Comparison of ENCODE assay signal across 25 cellular contexts in the genomic region with DNA sequence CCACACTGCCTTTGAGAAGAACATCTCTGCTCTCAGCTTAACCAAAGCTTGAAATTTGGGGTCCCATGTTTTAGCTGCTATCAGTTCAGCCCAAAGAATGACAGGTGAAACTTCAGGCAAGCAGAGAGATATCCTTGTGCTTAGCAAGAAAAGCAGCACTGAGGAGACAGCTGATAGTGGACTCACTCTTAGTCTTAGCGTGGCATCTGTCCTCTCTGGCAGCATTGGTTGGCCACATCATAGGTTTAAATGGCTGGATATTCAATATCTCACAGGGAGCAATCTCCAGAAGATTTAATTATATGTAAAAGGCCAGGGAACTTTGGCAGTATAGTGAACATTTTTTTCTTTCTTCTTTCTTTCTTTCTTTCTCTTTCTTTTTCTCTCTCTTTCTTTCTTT.
DNase-seq lines count a peak whose midpoint lies in the region; ATAC-seq, FAIRE-seq and TF ChIP-seq lines count a peak whose summit lies in the region.
"Had no signal": no experiment of that assay in that cellular context is flagged by ENCODE, and none has a peak within 500 bp of the region (broad histone marks: within the 10 kb centered on the region; RNA-seq: fewer than 3 reads in every experiment).

No MANE protein-coding gene starts in this region.

- no peak overlapping the region for H3K4ac ChIP-seq in H9 (ENCODE audit: low read depth, low read length)

- H3K27ac ChIP-seq in H9 (ENCODE audit: insufficient read length, low read depth, low read length) = no peak overlapping the region
- H3K27ac ChIP-seq in body of pancreas = peak overlapping the region in 3 of 4 donors; percentile 3 to 51 (median 43)
- peak overlapping the region; percentile 82 for H3K27ac ChIP-seq in keratinocyte (ENCODE audit: control insufficient read depth, insufficient read depth, low read length)
- H3K27ac ChIP-seq in temporal lobe (ENCODE audit: low read depth, low read length) = peak overlapping the region; percentile 0
- no peak overlapping the region for H3K27ac ChIP-seq in CD8-positive, alpha-beta memory T cell (ENCODE audit: low read depth, low read length)
- H3K27ac ChIP-seq in effector memory CD4-positive, alpha-beta T cell (ENCODE audit: insufficient read depth, low read length, poor library complexity, severe bottlenecking) = no peak overlapping the region
- H3K27ac ChIP-seq: ascending aorta, BLaER1, gastroesophageal sphincter had no signal

- no peak overlapping the region for H2BK12ac ChIP-seq in H9 (ENCODE audit: insufficient read length, low read depth, low read length)

- no peaks in the 10 kb centered on the region for H3K27me3 ChIP-seq in H9 (ENCODE audit: insufficient read depth, low read length)
- no peaks in the 10 kb centered on the region for H3K27me3 ChIP-seq in body of pancreas
- H3K27me3 ChIP-seq in keratinocyte (ENCODE audit: control insufficient read depth, extremely low read depth, insufficient read depth, low read length) = no peaks in the 10 kb centered on the region
- H3K27me3 ChIP-seq in CD8-positive, alpha-beta memory T cell (ENCODE audit: insufficient read depth, low read length, poor library complexity, severe bottlenecking) = no peaks in the 10 kb centered on the region
- H3K27me3 ChIP-seq in effector memory CD4-positive, alpha-beta T cell (replicated peaks; ENCODE audit: control insufficient read depth, insufficient read depth, low read length, poor library complexity, severe bottlenecking) = no peaks in the 10 kb centered on the region
- H3K27me3 ChIP-seq: ascending aorta, BLaER1, gastroesophageal sphincter, tibial nerve had no signal

- no peak overlapping the region for H3K23ac ChIP-seq in H9 (ENCODE audit: insufficient read length, low read depth, low read length)

- H3K18ac ChIP-seq in H9 (ENCODE audit: insufficient read length, low read depth, low read length) = no peak overlapping the region

- no peaks in the 10 kb centered on the region for H3K36me3 ChIP-seq in body of pancreas (replicated peaks in 1 of 2; ENCODE audit: insufficient read depth in 1 of 2, low read depth in 2 of 2)
- no peaks in the 10 kb centered on the region for H3K36me3 ChIP-seq in keratinocyte (ENCODE audit: control insufficient read depth in 2 of 2, extremely low read depth in 1 of 2, insufficient read depth in 2 of 2, low read length in 2 of 2)
- no peaks in the 10 kb centered on the region for H3K36me3 ChIP-seq in CD8-positive, alpha-beta memory T cell (ENCODE audit: insufficient read depth, low read length)
- no peaks in the 10 kb centered on the region for H3K36me3 ChIP-seq in effector memory CD4-positive, alpha-beta T cell (ENCODE audit: control insufficient read depth, insufficient read depth, low read length)
- H3K36me3 ChIP-seq: ascending aorta, BLaER1, gastroesophageal sphincter, HAP-1, tibial nerve had no signal

- H4K5ac ChIP-seq in H9 (ENCODE audit: insufficient read length, low read depth, low read length) = no peak overlapping the region

- no CpG with 5 or more reads among the region's 1 CpG for WGBS in H9 (ENCODE audit: extremely low coverage, insufficient read length, low lambda C conversion rate)
- 65 to 75% methylated on average over 1 of the region's 1 CpG for WGBS in body of pancreas, 2 donors

- H3K79me2 ChIP-seq in H9 (ENCODE audit: insufficient read depth, low read length) (no peaks in the 10 kb centered on the region), keratinocyte (ENCODE audit: control insufficient read depth, insufficient read depth, low read length) (no peaks in the 10 kb centered on the region)

- H4K91ac ChIP-seq in H9 (ENCODE audit: insufficient read length, low read depth, low read length) = no peak overlapping the region

- no peak for FAIRE-seq in keratinocyte (lab: Jason Lieb, UNC)

- no peak overlapping the region for H2BK15ac ChIP-seq in H9 (ENCODE audit: low read depth, low read length)

- no peaks in the 10 kb centered on the region for H3K23me2 ChIP-seq in H9 (ENCODE audit: insufficient read length, low read depth, low read length, poor library complexity, severe bottlenecking)

- H3K9ac ChIP-seq in H9 (ENCODE audit: extremely low read depth, insufficient read length, low read length) = no peak overlapping the region
- H3K9ac ChIP-seq in keratinocyte (ENCODE audit: control insufficient read depth, extremely low read depth, insufficient read depth, low read length) = peak overlapping the region; percentile 13
- H3K9ac ChIP-seq: BLaER1 had no signal

- H3K4me2 ChIP-seq in H9 (ENCODE audit: insufficient read depth, insufficient read length, low read length) = no peak overlapping the region
- no peak overlapping the region for H3K4me2 ChIP-seq in keratinocyte (ENCODE audit: control insufficient read depth, extremely low read depth, insufficient read depth, low read depth, low read length)
- H3K4me2 ChIP-seq: BLaER1 had no signal

- peaks cover 17 to 18% of the 10 kb centered on the region in 2 experiments for H3K4me1 Mint-ChIP-seq in H9
- H3K4me1 Mint-ChIP-seq in CD8-positive, alpha-beta memory T cell = peaks cover 0 to 3% (median 0%) of the 10 kb centered on the region in 3 donors

- H3K14ac ChIP-seq in H9 (ENCODE audit: insufficient read depth, low read length) = no peak overlapping the region

- intact Hi-C loops in body of pancreas (cut with DNase I) = no loop called here

- no peaks in the 10 kb centered on the region for H3K27me3 Mint-ChIP-seq in H9 (ENCODE audit: low read depth)
- H3K27me3 Mint-ChIP-seq in CD8-positive, alpha-beta memory T cell = no peaks in the 10 kb centered on the region
- H3K27me3 Mint-ChIP-seq: activated CD4-positive, alpha-beta memory T cell treated with anti-CD3 and anti-CD28 coated beads for 36 hours; T-helper 17 cell had no signal

- no peak overlapping the region for H3K27ac Mint-ChIP-seq in H9
- H3K27ac Mint-ChIP-seq in CD8-positive, alpha-beta memory T cell = peak overlapping the region in 1 of 8 donors; percentile 23
- H3K27ac Mint-ChIP-seq: activated CD4-positive, alpha-beta memory T cell treated with anti-CD3 and anti-CD28 coated beads for 36 hours; activated T-cell treated with anti-CD3 and anti-CD28 coated beads, Interleukin-2, amount 50 U/mL, for 72 hours; T-helper 17 cell had no signal

- H3K4me3 Mint-ChIP-seq in H9 = no peak overlapping the region
- no peak overlapping the region for H3K4me3 Mint-ChIP-seq in CD8-positive, alpha-beta memory T cell
- H3K4me3 Mint-ChIP-seq: activated CD4-positive, alpha-beta memory T cell treated with anti-CD3 and anti-CD28 coated beads for 36 hours; activated T-cell treated with anti-CD3 and anti-CD28 coated beads, Interleukin-2, amount 50 U/mL, for 72 hours; T-helper 17 cell had no signal

- H2BK120ac ChIP-seq in H9 (ENCODE audit: low read depth, low read length, poor library complexity, severe bottlenecking) = no peak overlapping the region

- H4K20me1 ChIP-seq in H9 (ENCODE audit: control insufficient read depth, insufficient read depth, insufficient read length) (no peaks in the 10 kb centered on the region), keratinocyte (ENCODE audit: control insufficient read depth, extremely low read depth, insufficient read depth, low read length) (no peaks in the 10 kb centered on the region)
- H4K20me1 ChIP-seq: BLaER1 had no signal

- H3K9me3 ChIP-seq in H9 (ENCODE audit: control insufficient read depth, low read depth, low read length) = no peaks in the 10 kb centered on the region
- no peaks in the 10 kb centered on the region for H3K9me3 ChIP-seq in body of pancreas
- no peaks in the 10 kb centered on the region for H3K9me3 ChIP-seq in keratinocyte (ENCODE audit: control insufficient read depth, low read depth, low read length)
- no peaks in the 10 kb centered on the region for H3K9me3 ChIP-seq in CD8-positive, alpha-beta memory T cell (ENCODE audit: low read length)
- no peaks in the 10 kb centered on the region for H3K9me3 ChIP-seq in effector memory CD4-positive, alpha-beta T cell (ENCODE audit: control insufficient read depth, low read length)
- H3K9me3 ChIP-seq: ascending aorta, gastroesophageal sphincter, HAP-1, tibial nerve had no signal

- no peaks in the 10 kb centered on the region for H3K36me3 Mint-ChIP-seq in H9 (ENCODE audit: insufficient read depth in 1 of 3, low read depth in 3 of 3)
- H3K36me3 Mint-ChIP-seq in CD8-positive, alpha-beta memory T cell = peaks cover 0 to 1% (median 0%) of the 10 kb centered on the region in 3 donors
- H3K36me3 Mint-ChIP-seq: activated CD4-positive, alpha-beta memory T cell treated with anti-CD3 and anti-CD28 coated beads for 36 hours had no signal

- no peak for ATAC-seq in body of pancreas
- ATAC-seq in GM18868 (IDR thresholded peaks at IDR 0.05; ENCODE audit: unreplicated experiment) = no peak
- ATAC-seq: activated T-cell treated with anti-CD3 and anti-CD28 coated beads, Interleukin-2, amount 50 U/mL, for 72 hours; gastroesophageal sphincter; sciatic nerve; T-helper 17 cell had no signal

- H4K8ac ChIP-seq in H9 (replicated peaks; ENCODE audit: insufficient read length, low read depth, low read length) = no peak overlapping the region

- POLR2A ChIA-PET in CD8-positive, alpha-beta memory T cell (lab: Charles Lee) = no interaction called here

- H3K79me1 ChIP-seq in H9 (ENCODE audit: insufficient read depth, low read depth, low read length, poor library complexity, severe bottlenecking) = no peaks in the 10 kb centered on the region

- H3K4me3 ChIP-seq in body of pancreas = no peak overlapping the region
- no peak overlapping the region for H3K4me3 ChIP-seq in keratinocyte (ENCODE audit: control insufficient read depth in 2 of 3, extremely low read depth in 1 of 3, insufficient read depth in 2 of 3, low read depth in 1 of 3, low read length in 3 of 3)
- H3K4me3 ChIP-seq in CD8-positive, alpha-beta memory T cell (ENCODE audit: low read length) = no peak overlapping the region
- no peak overlapping the region for H3K4me3 ChIP-seq in effector memory CD4-positive, alpha-beta T cell (ENCODE audit: insufficient read depth, low read depth, low read length, poor library complexity, severe bottlenecking)
- H3K4me3 ChIP-seq: ascending aorta, BLaER1, gastroesophageal sphincter, HAP-1, lung, tibial nerve had no signal

- H3K4me1 ChIP-seq in H9 (ENCODE audit: insufficient read depth, low read length) = peaks cover under 1% of the 10 kb centered on the region
- H3K4me1 ChIP-seq in body of pancreas = peaks cover 64% of the 10 kb centered on the region
- H3K4me1 ChIP-seq in keratinocyte (ENCODE audit: control insufficient read depth, extremely low read depth, insufficient read depth, low read length) = peaks cover 41% of the 10 kb centered on the region
- H3K4me1 ChIP-seq in CD8-positive, alpha-beta memory T cell (ENCODE audit: insufficient read depth, low read length) = no peaks in the 10 kb centered on the region
- H3K4me1 ChIP-seq in effector memory CD4-positive, alpha-beta T cell (ENCODE audit: control insufficient read depth, insufficient read depth, low read length, poor library complexity, severe bottlenecking) = no peaks in the 10 kb centered on the region
- H3K4me1 ChIP-seq: ascending aorta had no signal

- no peaks in the 10 kb centered on the region for H3K9me1 ChIP-seq in keratinocyte (ENCODE audit: control insufficient read depth, extremely low read depth, insufficient read depth, low read length)

- TF ChIP-seq POLR2A in body of pancreas (IDR thresholded peaks at IDR 0.05) = no peak

- no peak overlapping the region for H3T11ph ChIP-seq in H9 (ENCODE audit: low read length)

- H3K56ac ChIP-seq in H9 (ENCODE audit: insufficient read length, low read depth, low read length) = no peak overlapping the region

- H2AFZ ChIP-seq in H9 (ENCODE audit: low read length) = peak overlapping the region; percentile 62
- H2AFZ ChIP-seq in keratinocyte (ENCODE audit: control insufficient read depth, low read length) = no peak overlapping the region

- dilution Hi-C loops in keratinocyte (cut with MboI; ENCODE audit: extremely low pct_ligation_motif_present, low sequenced_read_pairs) = no loop called here

- H2AK5ac ChIP-seq in H9 (ENCODE audit: insufficient read length, low read length) = no peak overlapping the region

- DNase-seq in H9 = no peak
- no peak for DNase-seq in body of pancreas
- DNase-seq in keratinocyte (ENCODE audit: low read depth, low spot score) = no peak
- DNase-seq in CD8-positive, alpha-beta memory T cell = no peak
- no peak for DNase-seq in effector memory CD4-positive, alpha-beta T cell
- DNase-seq: activated CD4-positive, alpha-beta memory T cell treated with anti-CD3 and anti-CD28 coated beads for 36 hours; activated CD4-positive, CD25-positive, alpha-beta regulatory T cell treated with anti-CD3 and anti-CD28 coated beads, Interleukin-2, amount 50 U/mL, for 72 hours; activated T-cell treated with anti-CD3 and anti-CD28 coated beads, Interleukin-2, amount 50 U/mL, for 72 hours; central memory CD4-positive, alpha-beta T cell; Karpas-422; NCI-H1417; NCI-H2029; NCI-H510A treated with DMSO at 0.1 percent for 48 hours; Right ventricle myocardium superior; stimulated activated CD4-positive, alpha-beta T cell treated with anti-CD3 and anti-CD28 coated beads, Interleukin-4, amount 100 ng/mL, for 1 hour; T-helper 17 cell had no signal

- CTCF ChIA-PET in CD8-positive, alpha-beta memory T cell (lab: Charles Lee) = no interaction called here

- TF ChIP-seq CTCF in H9 (conservative IDR thresholded peaks at IDR 0.05) = no peak
- no peak for TF ChIP-seq CTCF in body of pancreas (IDR thresholded peaks at IDR 0.05)
- no peak for TF ChIP-seq CTCF in keratinocyte (optimal IDR thresholded peaks at IDR 0.05 in 1 of 3, IDR thresholded peaks at IDR 0.05 in 1 of 3, conservative IDR thresholded peaks at IDR 0.05 in 1 of 3; ENCODE audit: extremely low read depth in 1 of 3, insufficient read depth in 2 of 3, low read length in 3 of 3)

- no peak overlapping the region for H2BK20ac ChIP-seq in H9 (ENCODE audit: low read depth, low read length, poor library complexity, severe bottlenecking)

- H2BK5ac ChIP-seq in H9 (ENCODE audit: insufficient read length, low read length) = no peak overlapping the region

- no peaks in the 10 kb centered on the region for H3K9me3 Mint-ChIP-seq in H9
- H3K9me3 Mint-ChIP-seq in CD8-positive, alpha-beta memory T cell = no peaks in the 10 kb centered on the region
- H3K9me3 Mint-ChIP-seq: activated CD4-positive, alpha-beta memory T cell treated with anti-CD3 and anti-CD28 coated beads for 36 hours; activated T-cell treated with anti-CD3 and anti-CD28 coated beads, Interleukin-2, amount 50 U/mL, for 72 hours had no signal

Comparison
In these comparisons a context has a peak if more than half of its experiments do, and no peak if none do; other contexts are left out.
1. H3K27ac ChIP-seq: peak in body of pancreas (3 of 4), keratinocyte (single experiment) and temporal lobe (single experiment); none in H9 (single experiment), CD8-positive, alpha-beta memory T cell (single experiment) and effector memory CD4-positive, alpha-beta T cell (single experiment).